ENCODE assay signal across 12 cellular contexts in the genomic region with DNA sequence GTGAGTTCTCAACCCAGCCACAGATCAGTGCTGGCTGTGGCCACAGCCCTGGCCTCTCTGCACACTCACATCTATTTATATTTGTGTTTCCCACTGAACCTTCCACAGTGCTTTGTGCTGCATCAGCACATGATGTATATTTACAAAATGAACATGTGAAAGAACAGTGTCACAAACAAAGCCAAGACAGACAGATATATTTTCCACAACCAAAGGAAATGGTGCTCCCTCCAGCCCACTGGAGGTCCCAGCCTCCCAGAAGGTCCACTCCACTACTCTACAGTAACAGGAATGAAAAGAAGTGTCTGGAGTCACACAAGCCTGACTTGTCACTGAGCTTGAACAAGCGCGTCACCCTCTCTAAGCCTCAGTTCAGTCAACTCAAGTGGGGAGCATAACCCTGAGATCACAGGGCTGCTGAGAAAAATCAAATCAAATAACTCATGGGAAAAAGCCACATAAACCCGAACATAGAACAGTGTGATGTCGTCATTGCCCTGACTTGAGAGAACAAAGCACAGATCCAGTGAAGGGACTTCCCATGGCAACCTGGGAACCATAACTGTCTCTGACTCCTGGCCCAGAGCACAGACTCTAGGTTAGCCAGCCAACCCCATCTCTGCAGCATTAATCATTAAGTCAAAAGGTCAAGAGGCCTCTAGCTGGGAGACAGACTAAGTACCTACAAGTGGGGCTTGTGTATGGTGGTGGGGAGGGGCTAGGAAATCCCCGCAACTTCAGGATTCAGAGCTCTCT.
DNase-seq lines count a peak whose midpoint lies in the region; ATAC-seq, FAIRE-seq and TF ChIP-seq lines count a peak whose summit lies in the region.
"Had no signal": no experiment of that assay in that cellular context is flagged by ENCODE, and none has a peak within 500 bp of the region (broad histone marks: within the 10 kb centered on the region; RNA-seq: fewer than 3 reads in every experiment).

No MANE protein-coding gene starts in this region.

- H3K9me2 ChIP-seq in MM.1S (replicated peaks; ENCODE audit: insufficient read depth, low read length), result no peaks in the 10 kb centered on the region

- H3K79me2 ChIP-seq in MM.1S (ENCODE audit: low read length), result no peaks in the 10 kb centered on the region

- TF ChIP-seq CTCF in brain (conservative IDR thresholded peaks at IDR 0.05) (no peak), MM.1S (IDR thresholded peaks at IDR 0.05; ENCODE audit: low read length) (no peak)

- DNase-seq in ACHN, result peak; percentile 94
- DNase-seq in HT1080 (ENCODE audit: low read depth), result peak; percentile 57
- DNase-seq in medulla oblongata (ENCODE audit: extremely low spot score), result peak; percentile 7
- no peak for DNase-seq in MM.1S
- no peak for DNase-seq in erythroblast (lab: John Stamatoyannopoulos, UW)
- no peak for DNase-seq in HTR-8/SVneo (ENCODE audit: insufficient read length, low spot score)
- DNase-seq: activated CD4-positive, alpha-beta T cell treated with anti-CD3 and anti-CD28 coated beads, Interleukin-2, amount 50 U/mL, for 48 hours; stimulated activated naive B cell treated with anti-CD40 and anti-IgM and Interleukin-4, amounts not matched to agents 10 μg/mL and 1 μg/mL and 100 μg/mL, for 72 hours had no signal

- peak overlapping the region in 3 of 5 experiments; percentile 82 to 93 (median 89) for H3K27ac Mint-ChIP-seq in brain
- H3K27ac Mint-ChIP-seq: memory B cell; stimulated activated naive B cell treated with anti-CD40 and anti-IgM and Interleukin-4, amounts not matched to agents 10 μg/mL and 1 μg/mL and 100 μg/mL, for 72 hours had no signal

- no peak overlapping the region for H3K4me2 ChIP-seq in MM.1S (ENCODE audit: low read depth, low read length)

- no peaks in the 10 kb centered on the region for H3K36me3 Mint-ChIP-seq in brain
- H3K36me3 Mint-ChIP-seq: memory B cell; stimulated activated naive B cell treated with anti-CD40 and anti-IgM and Interleukin-4, amounts not matched to agents 10 μg/mL and 1 μg/mL and 100 μg/mL, for 72 hours had no signal

- no peak for TF ChIP-seq POLR2A in erythroblast (IDR thresholded peaks at IDR 0.05; ENCODE audit: low read length)

- no peaks in the 10 kb centered on the region for H3K4me1 ChIP-seq in MM.1S (ENCODE audit: low read length)

- H3K27ac ChIP-seq in MM.1S (ENCODE audit: low read length), result no peak overlapping the region
- H3K27ac ChIP-seq: skin epidermis had no signal

- in situ Hi-C loops in ACHN (cut with HindIII; ENCODE audit: low pct_ligation_motif_present, low pct_unique_long_range_greater_than_20kb, low sequenced_read_pairs), result no loop called here

- no peak for FAIRE-seq in HTR-8/SVneo (lab: Jason Lieb, UNC)

- no peaks in the 10 kb centered on the region for H3F3A ChIP-seq in MM.1S (ENCODE audit: insufficient read depth, low read length)

- no peak overlapping the region for H3K9ac ChIP-seq in MM.1S (ENCODE audit: low read length)

- peak overlapping the region in 1 of 5 experiments; percentile 26 for H3K4me3 Mint-ChIP-seq in brain
- H3K4me3 Mint-ChIP-seq: memory B cell; stimulated activated naive B cell treated with anti-CD40 and anti-IgM and Interleukin-4, amounts not matched to agents 10 μg/mL and 1 μg/mL and 100 μg/mL, for 72 hours had no signal

- H3K27me3 ChIP-seq in MM.1S (replicated peaks; ENCODE audit: insufficient read depth, low read length), result no peaks in the 10 kb centered on the region

- no peaks in the 10 kb centered on the region for H3K9me3 ChIP-seq in MM.1S (replicated peaks; ENCODE audit: insufficient read depth, low read length)

- H4K20me1 ChIP-seq in MM.1S (ENCODE audit: insufficient read depth, low read length), result no peaks in the 10 kb centered on the region

- no peak overlapping the region for H2AFZ ChIP-seq in MM.1S (ENCODE audit: low read length)

- no peak overlapping the region for H3K4me3 ChIP-seq in MM.1S (ENCODE audit: low read length)
- H3K4me3 ChIP-seq: skin epidermis had no signal

- no peaks in the 10 kb centered on the region for H3K9me3 Mint-ChIP-seq in brain
- H3K9me3 Mint-ChIP-seq: stimulated activated naive B cell treated with anti-CD40 and anti-IgM and Interleukin-4, amounts not matched to agents 10 μg/mL and 1 μg/mL and 100 μg/mL, for 72 hours had no signal

- H3K36me3 ChIP-seq in MM.1S (replicated peaks; ENCODE audit: insufficient read depth, low read length), result no peaks in the 10 kb centered on the region

- H3K4me1 Mint-ChIP-seq in brain, result peaks cover 46% of the 10 kb centered on the region
- H3K4me1 Mint-ChIP-seq: memory B cell; stimulated activated naive B cell treated with anti-CD40 and anti-IgM and Interleukin-4, amounts not matched to agents 10 μg/mL and 1 μg/mL and 100 μg/mL, for 72 hours had no signal

- peaks cover 3% of the 10 kb centered on the region for H3K27me3 Mint-ChIP-seq in brain
- H3K27me3 Mint-ChIP-seq: stimulated activated naive B cell treated with anti-CD40 and anti-IgM and Interleukin-4, amounts not matched to agents 10 μg/mL and 1 μg/mL and 100 μg/mL, for 72 hours had no signal

- no peak for ATAC-seq in HG03135 (IDR thresholded peaks at IDR 0.05; ENCODE audit: unreplicated experiment)

Comparison
In these comparisons a context has a peak if more than half of its experiments do, and no peak if none do; other contexts are left out.
1. DNase-seq: peak in ACHN (single experiment), HT1080 (single experiment) and medulla oblongata (single experiment); none in MM.1S (single experiment), erythroblast (0 of 2) and HTR-8/SVneo (single experiment).